14 cellular contexts compared by ENCODE assay signal in genomic region chr6:5776104-5776503, GRCh38.
DNase-seq lines count a peak whose midpoint lies in the region; ATAC-seq lines count a peak whose summit lies in the region.
"Had no signal": no experiment of that assay in that cellular context is flagged by ENCODE, and none has a peak within 500 bp of the region (broad histone marks: within the 10 kb centered on the region; RNA-seq: fewer than 3 reads in every experiment).

No MANE protein-coding gene starts in this region.

- peaks cover 0 to 35% (median 0%) of the 10 kb centered on the region in 11 experiments; a peak in 9 of 22 replicates for H3K9me3 ChIP-seq in BLaER1 treated with 17β-estradiol and CSF1 and Interleukin-3, amounts not matched to agents 10 nM and 100 nM (replicated peaks in 1 of 11)
- H3K9me3 ChIP-seq in Karpas-422 (ENCODE audit: low read length) = no peaks in the 10 kb centered on the region
- no peaks in the 10 kb centered on the region for H3K9me3 ChIP-seq in effector memory CD4-positive, alpha-beta T cell (ENCODE audit: control insufficient read depth, low read length)

- peak overlapping the region in 4 of 11 experiments; percentile 38 to 68 (median 52); a peak in 6 of 22 replicates for H3K27ac ChIP-seq in BLaER1 treated with 17β-estradiol and CSF1 and Interleukin-3, amounts not matched to agents 10 nM and 100 nM
- peak overlapping the region; percentile 95; the same call in 1 of the 2 replicates for H3K27ac ChIP-seq in Karpas-422 (ENCODE audit: low read length)
- no peak overlapping the region for H3K27ac ChIP-seq in effector memory CD4-positive, alpha-beta T cell (ENCODE audit: insufficient read depth, low read length, poor library complexity, severe bottlenecking)

- H3K36me3 ChIP-seq in BLaER1 treated with 17β-estradiol and CSF1 and Interleukin-3, amounts not matched to agents 10 nM and 100 nM = peaks cover 0 to 30% (median 15%) of the 10 kb centered on the region in 11 experiments; a peak in 10 of 22 replicates
- no peaks in the 10 kb centered on the region for H3K36me3 ChIP-seq in Karpas-422 (ENCODE audit: insufficient read depth, low read length)
- peaks cover 4% of the 10 kb centered on the region for H3K36me3 ChIP-seq in effector memory CD4-positive, alpha-beta T cell (ENCODE audit: control insufficient read depth, insufficient read depth, low read length)

- peaks cover 0 to 3% (median 0%) of the 10 kb centered on the region in 11 experiments; a peak in 1 of 22 replicates for H3K27me3 ChIP-seq in BLaER1 treated with 17β-estradiol and CSF1 and Interleukin-3, amounts not matched to agents 10 nM and 100 nM
- no peaks in the 10 kb centered on the region for H3K27me3 ChIP-seq in Karpas-422 (ENCODE audit: low read length)
- H3K27me3 ChIP-seq in effector memory CD4-positive, alpha-beta T cell (replicated peaks; ENCODE audit: control insufficient read depth, insufficient read depth, low read length, poor library complexity, severe bottlenecking) = no peaks in the 10 kb centered on the region

- ATAC-seq in GM21528 (IDR thresholded peaks at IDR 0.05; ENCODE audit: low FRiP score, unreplicated experiment) = no peak
- no peak for ATAC-seq in HG02642 (IDR thresholded peaks at IDR 0.05; ENCODE audit: poor library complexity, unreplicated experiment)
- ATAC-seq: CD8-positive, alpha-beta T cell; GM12878 had no signal

- no peaks in the 10 kb centered on the region for H3K79me2 ChIP-seq in Karpas-422 (ENCODE audit: low read length)

- DNase-seq in Karpas-422 (no peak), islet precursor cell (peak; percentile 29)
- no peak for DNase-seq in effector memory CD4-positive, alpha-beta T cell
- DNase-seq: AML-193; Calu3; CD8-positive, alpha-beta T cell; DMS79 treated with DMSO at 0.1 percent for 48 hours; EL; H9; KBM-7 had no signal

- H2AFZ ChIP-seq in Karpas-422 (ENCODE audit: low read length) = no peak overlapping the region

- H3K9me2 ChIP-seq in Karpas-422 (replicated peaks; ENCODE audit: insufficient read depth, low read length) = no peaks in the 10 kb centered on the region

- H4K20me1 ChIP-seq in BLaER1 treated with 17β-estradiol and CSF1 and Interleukin-3, amounts not matched to agents 10 nM and 100 nM = no peaks in the 10 kb centered on the region
- H4K20me1 ChIP-seq in Karpas-422 (ENCODE audit: insufficient read depth, low read depth, low read length) = no peaks in the 10 kb centered on the region

- H3K4me3 ChIP-seq in BLaER1 treated with 17β-estradiol and CSF1 and Interleukin-3, amounts not matched to agents 10 nM and 100 nM = no peak overlapping the region
- H3K4me3 ChIP-seq in Karpas-422 (ENCODE audit: low read length) = no peak overlapping the region
- H3K4me3 ChIP-seq in effector memory CD4-positive, alpha-beta T cell (ENCODE audit: insufficient read depth, low read depth, low read length, poor library complexity, severe bottlenecking) = no peak overlapping the region
- H3K4me3 ChIP-seq: GM12878 had no signal

- peaks cover 22 to 78% (median 47%) of the 10 kb centered on the region in 10 experiments; a peak in 19 of 20 replicates for H3K4me1 ChIP-seq in BLaER1 treated with 17β-estradiol and CSF1 and Interleukin-3, amounts not matched to agents 10 nM and 100 nM
- peaks cover 32% of the 10 kb centered on the region for H3K4me1 ChIP-seq in Karpas-422 (ENCODE audit: low read length)
- no peaks in the 10 kb centered on the region for H3K4me1 ChIP-seq in effector memory CD4-positive, alpha-beta T cell (ENCODE audit: control insufficient read depth, insufficient read depth, low read length, poor library complexity, severe bottlenecking)

- 0 out of 22 replicates have a peak overlapping the region, but pooled peaks of 1 of the 11 experiments have one; percentile 39 for H3K9ac ChIP-seq in BLaER1 treated with 17β-estradiol and CSF1 and Interleukin-3, amounts not matched to agents 10 nM and 100 nM
- H3K9ac ChIP-seq in Karpas-422 (ENCODE audit: low read length) = no peak overlapping the region

- H3K4me2 ChIP-seq in BLaER1 treated with 17β-estradiol and CSF1 and Interleukin-3, amounts not matched to agents 10 nM and 100 nM = peak overlapping the region in 9 of 11 experiments; percentile 23 to 90 (median 76); a peak in 16 of 22 replicates
- no peak overlapping the region for H3K4me2 ChIP-seq in Karpas-422 (ENCODE audit: low read depth, low read length, poor library complexity, severe bottlenecking)
